18 cellular contexts compared by ENCODE assay signal in genomic region chr5:93349613-93350012, GRCh38.
A peak's percentile ranks its signal among the peaks of the same experiment; 100 is the strongest.
DNase-seq lines count a peak whose midpoint lies in the region; TF ChIP-seq lines count a peak whose summit lies in the region.
"Had no signal": no experiment of that assay in that cellular context is flagged by ENCODE, and none has a peak within 500 bp of the region (broad histone marks: within the 10 kb centered on the region; RNA-seq: fewer than 3 reads in every experiment).

No MANE protein-coding gene starts in this region.

- CTCF ChIA-PET in Caco-2 (lab: Charles Lee), result no interaction called here

- no peak for TF ChIP-seq CTCF in Caco-2 (IDR thresholded peaks at IDR 0.05; ENCODE audit: insufficient read depth in 1 of 2, low read depth in 1 of 2, low read length in 1 of 2, severe bottlenecking in 1 of 2, unreplicated experiment in 1 of 2)

- no peaks in the 10 kb centered on the region for H3K9me3 Mint-ChIP-seq in Caco-2 (ENCODE audit: unreplicated experiment)
- H3K9me3 Mint-ChIP-seq: GM23338 had no signal

- no peaks in the 10 kb centered on the region for H3K27me3 Mint-ChIP-seq in Caco-2 (ENCODE audit: insufficient read depth, unreplicated experiment)
- H3K27me3 Mint-ChIP-seq: activated naive CD8-positive, alpha-beta T cell had no signal

- peak; percentile 26 for DNase-seq in DMS 273 (lab: John Stamatoyannopoulos, UW; ENCODE audit: unreplicated experiment)
- no peak for DNase-seq in DMS 273 treated with DMSO at 0.1 percent for 48 hours (lab: John Stamatoyannopoulos, UW)
- DNase-seq in OCI-M1 (lab: John Stamatoyannopoulos, UW), result peak; percentile 25
- DNase-seq in dermis microvascular lymphatic vessel endothelial cell (ENCODE audit: low read depth in 2 of 2), result peak; percentile 84 to 96
- peak; percentile 64 for DNase-seq in skeletal muscle cell (ENCODE audit: low read depth)
- no peak for DNase-seq in hypothalamus (lab: John Stamatoyannopoulos, UW)
- DNase-seq in Caco-2, result no peak
- no peak for DNase-seq in stimulated activated CD4-positive, alpha-beta T cell treated with anti-CD3 and anti-CD28 coated beads, Interleukin-1b, Interleukin-23, amount 100 ng/mL, for 48 hours
- DNase-seq: heart right ventricle, left ventricle myocardium superior, natural killer cell, NCI-H1105 treated with DMSO at 0.1 percent for 48 hours, NCI-H526 treated with DMSO at 0.1 percent for 48 hours, small intestine, thyroid gland had no signal

- H3K36me3 Mint-ChIP-seq in Caco-2 (ENCODE audit: insufficient read depth, unreplicated experiment), result no peaks in the 10 kb centered on the region
- H3K36me3 Mint-ChIP-seq: activated naive CD8-positive, alpha-beta T cell; natural killer cell had no signal

- H3K4me3 Mint-ChIP-seq in Caco-2 (ENCODE audit: unreplicated experiment), result no peak overlapping the region
- H3K4me3 Mint-ChIP-seq: activated naive CD8-positive, alpha-beta T cell; GM23338; natural killer cell had no signal

- H3K4me3 ChIP-seq in skeletal muscle cell (ENCODE audit: low read depth, low read length) (no peak overlapping the region), Caco-2 (ENCODE audit: low read depth, low read length) (no peak overlapping the region)
- H3K4me3 ChIP-seq: GM23338, heart right ventricle, SJSA1, thyroid gland had no signal

- H3K4me1 Mint-ChIP-seq in Caco-2 (ENCODE audit: low read depth, unreplicated experiment), result no peaks in the 10 kb centered on the region
- H3K4me1 Mint-ChIP-seq: GM23338, natural killer cell had no signal

- no peaks in the 10 kb centered on the region for H3K9me3 ChIP-seq in Caco-2
- H3K9me3 ChIP-seq: SJSA1, thyroid gland had no signal

- POLR2A ChIA-PET in Caco-2 (lab: Charles Lee), result no interaction called here

- no peak overlapping the region for H3K27ac Mint-ChIP-seq in Caco-2 (ENCODE audit: unreplicated experiment)
- H3K27ac Mint-ChIP-seq: activated naive CD8-positive, alpha-beta T cell; GM23338; natural killer cell had no signal

- H3K4me1 ChIP-seq in Caco-2, result no peaks in the 10 kb centered on the region
- H3K4me1 ChIP-seq: heart right ventricle, SJSA1 had no signal

- no peaks in the 10 kb centered on the region for H3K27me3 ChIP-seq in Caco-2 (replicated peaks; ENCODE audit: control insufficient read depth, insufficient read depth, low read length)
- H3K27me3 ChIP-seq: SJSA1, thyroid gland had no signal

- no peaks in the 10 kb centered on the region for H3K36me3 ChIP-seq in Caco-2 (ENCODE audit: control insufficient read depth, insufficient read depth, low read length)
- H3K36me3 ChIP-seq: heart right ventricle, SJSA1, thyroid gland had no signal

- intact Hi-C loops in Caco-2 (cut with micrococcal nuclease; ENCODE audit: unreplicated experiment), result no loop called here

- no TSS peak for BruUV-seq in Caco-2 (replicated peaks; lab: Mats Ljungman, UMichigan)

Comparison
In these comparisons a context has a peak if more than half of its experiments do, and no peak if none do; other contexts are left out.
1. DNase-seq: peak in DMS 273 (single experiment), OCI-M1 (single experiment), dermis microvascular lymphatic vessel endothelial cell (2 of 2) and skeletal muscle cell (single experiment); none in DMS 273 treated with DMSO at 0.1 percent for 48 hours (single experiment), hypothalamus (0 of 51), Caco-2 (0 of 2) and stimulated activated CD4-positive, alpha-beta T cell treated with anti-CD3 and anti-CD28 coated beads, Interleukin-1b, Interleukin-23, amount 100 ng/mL, for 48 hours (single experiment).